ENCODE assay signal across 24 cellular contexts in the genomic region with DNA sequence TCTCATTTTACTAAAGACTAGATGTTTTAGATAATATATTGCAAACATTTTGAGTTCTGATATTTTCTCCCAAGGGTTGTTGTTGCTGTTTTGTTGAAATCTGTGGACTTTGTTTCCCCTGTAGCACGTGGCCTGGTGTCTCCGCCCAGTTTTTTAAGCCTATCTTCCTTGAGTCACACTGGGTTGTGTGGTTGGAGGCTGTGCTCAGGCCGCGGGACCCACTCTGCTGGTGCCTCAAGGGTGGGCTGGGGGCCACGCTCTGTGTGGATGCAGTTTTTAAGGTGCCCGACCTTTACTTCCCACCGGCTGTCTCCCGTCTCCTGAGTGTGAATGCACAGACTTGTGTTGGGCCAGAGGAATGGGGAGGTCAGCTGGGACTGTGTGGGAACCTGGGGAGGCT.
"Had no signal": no experiment of that assay in that cellular context is flagged by ENCODE, and none has a peak within 500 bp of the region (broad histone marks: within the 10 kb centered on the region; RNA-seq: fewer than 3 reads in every experiment).

No MANE protein-coding gene starts in this region.

- H3K27ac ChIP-seq: colonic mucosa, dorsolateral prefrontal cortex, esophagus muscularis mucosa, left ventricle myocardium inferior, neural progenitor cell, thoracic aorta, upper lobe of left lung had no signal

- H3K9me3 ChIP-seq: colonic mucosa, esophagus muscularis mucosa, left ventricle myocardium inferior, thoracic aorta, upper lobe of left lung had no signal

- H3K27me3 ChIP-seq: colonic mucosa had no signal

- H2AFZ ChIP-seq: neural progenitor cell had no signal

- H3K9ac ChIP-seq: neural progenitor cell had no signal

- ATAC-seq: naive thymus-derived CD8-positive, alpha-beta T cell; T-helper 17 cell had no signal

- H3K36me3 ChIP-seq: colonic mucosa, esophagus muscularis mucosa, left ventricle myocardium inferior, neural progenitor cell, thoracic aorta, upper lobe of left lung had no signal

- H3K4me1 ChIP-seq: colonic mucosa, left ventricle myocardium inferior, upper lobe of left lung had no signal

- H3K4me3 ChIP-seq: colonic mucosa, dorsolateral prefrontal cortex, esophagus muscularis mucosa, left ventricle myocardium inferior, neural progenitor cell, thoracic aorta, upper lobe of left lung had no signal

- FAIRE-seq: bronchial epithelial cell, frontal cortex had no signal

- DNase-seq: activated CD4-positive, alpha-beta T cell treated with anti-CD3 and anti-CD28 coated beads for 4 hours; activated CD4-positive, alpha-beta T cell treated with anti-CD3 and anti-CD28 coated beads, Interleukin-2, amount 50 U/mL, for 48 hours; activated CD4-positive, CD25-positive, alpha-beta regulatory T cell; activated naive CD4-positive, alpha-beta T cell treated with anti-CD3 and anti-CD28 coated beads for 36 hours; activated naive CD8-positive, alpha-beta T cell treated with anti-CD3 and anti-CD28 coated beads, Interleukin-2, amount 10 ng/mL, durations not matched to agents 7 days and 5 days; activated T-cell treated with anti-CD3 and anti-CD28 coated beads, Interleukin-2, amount 50 U/mL, for 48 hours; amniotic stem cell; colonic mucosa; dorsolateral prefrontal cortex; glutamatergic neuron; hippocampal formation; left ventricle myocardium inferior; naive thymus-derived CD8-positive, alpha-beta T cell; retina; stimulated activated CD4-positive, alpha-beta T cell treated with anti-CD3 and anti-CD28 coated beads, Interleukin-4, amount 100 ng/mL, for 24 hours; stimulated activated naive CD4-positive, alpha-beta T cell treated with Interleukin-2 at 50 U/mL for 16 hours; SW 1271; T-helper 17 cell had no signal

- H3K4me2 ChIP-seq: neural progenitor cell had no signal
